15 cellular contexts compared by ENCODE assay signal in genomic region chr6:81613606-81614005, GRCh38.
DNase-seq lines count a peak whose midpoint lies in the region; ATAC-seq and TF ChIP-seq lines count a peak whose summit lies in the region.
"Had no signal": no experiment of that assay in that cellular context is flagged by ENCODE, and none has a peak within 500 bp of the region (broad histone marks: within the 10 kb centered on the region; RNA-seq: fewer than 3 reads in every experiment).

No MANE protein-coding gene starts in this region.

- no peaks in the 10 kb centered on the region for H3K4me1 Mint-ChIP-seq in stimulated activated effector memory CD8-positive, alpha-beta T cell treated with anti-CD3 and anti-CD28 coated beads, Interleukin-12 subunit alpha, Interleukin-12 subunit beta, amount 100 ng/mL, for 72 hours
- no peaks in the 10 kb centered on the region for H3K4me1 Mint-ChIP-seq in activated T-helper 1 cell treated with anti-CD3 and anti-CD28 coated beads, Interleukin-12 subunit alpha, Interleukin-12 subunit beta, Interleukin-2, Interleukin-4 antibody, amounts not matched to agents 30 ng/mL and 10 ng/mL and 1 ng/mL, durations not matched to agents 14 hours and 24 hours and 36 hours (ENCODE audit: low read depth)
- H3K4me1 Mint-ChIP-seq: activated naive CD4-positive, alpha-beta T cell treated with anti-CD3 and anti-CD28 coated beads, Interleukin-2, amount 10 ng/mL, durations not matched to agents 7 days and 5 days; memory B cell; stimulated activated naive CD8-positive, alpha-beta T cell treated with anti-CD3 and anti-CD28 coated beads, Interleukin-15, amount 100 ng/mL, for 72 hours had no signal

- H3K27ac ChIP-seq in right cardiac atrium (ENCODE audit: low read length): no peak overlapping the region
- peak overlapping the region; percentile 58 for H3K27ac ChIP-seq in SJSA1
- no peak overlapping the region for H3K27ac ChIP-seq in psoas muscle
- H3K27ac ChIP-seq: C4-2B, esophagus squamous epithelium had no signal

- H3K4me3 Mint-ChIP-seq in stimulated activated effector memory CD8-positive, alpha-beta T cell treated with anti-CD3 and anti-CD28 coated beads, Interleukin-12 subunit alpha, Interleukin-12 subunit beta, amount 100 ng/mL, for 72 hours: no peak overlapping the region
- no peak overlapping the region for H3K4me3 Mint-ChIP-seq in activated T-helper 1 cell treated with anti-CD3 and anti-CD28 coated beads, Interleukin-12 subunit alpha, Interleukin-12 subunit beta, Interleukin-2, Interleukin-4 antibody, amounts not matched to agents 30 ng/mL and 10 ng/mL and 1 ng/mL, durations not matched to agents 14 hours and 24 hours and 36 hours
- H3K4me3 Mint-ChIP-seq: activated naive CD4-positive, alpha-beta T cell treated with anti-CD3 and anti-CD28 coated beads, Interleukin-2, amount 10 ng/mL, durations not matched to agents 7 days and 5 days; memory B cell; stimulated activated naive CD8-positive, alpha-beta T cell treated with anti-CD3 and anti-CD28 coated beads, Interleukin-15, amount 100 ng/mL, for 72 hours had no signal

- no peaks in the 10 kb centered on the region for H3K27me3 Mint-ChIP-seq in activated T-helper 1 cell treated with anti-CD3 and anti-CD28 coated beads, Interleukin-12 subunit alpha, Interleukin-12 subunit beta, Interleukin-2, Interleukin-4 antibody, amounts not matched to agents 30 ng/mL and 10 ng/mL and 1 ng/mL, durations not matched to agents 14 hours and 24 hours and 36 hours (ENCODE audit: insufficient read depth)
- H3K27me3 Mint-ChIP-seq: activated naive CD4-positive, alpha-beta T cell treated with anti-CD3 and anti-CD28 coated beads, Interleukin-2, amount 10 ng/mL, durations not matched to agents 7 days and 5 days; stimulated activated naive CD8-positive, alpha-beta T cell treated with anti-CD3 and anti-CD28 coated beads, Interleukin-15, amount 100 ng/mL, for 72 hours had no signal

- ATAC-seq in left cardiac atrium: peak; percentile 59 to 72
- ATAC-seq in right cardiac atrium: no peak
- no peak for ATAC-seq in stimulated activated effector memory CD8-positive, alpha-beta T cell treated with anti-CD3 and anti-CD28 coated beads, Interleukin-12 subunit alpha, Interleukin-12 subunit beta, amount 100 ng/mL, for 72 hours
- no peak for ATAC-seq in psoas muscle
- ATAC-seq: activated CD4-positive, CD25-positive, alpha-beta regulatory T cell treated with anti-CD3 and anti-CD28 coated beads, Interleukin-2, amount 50 U/mL, for 24 hours; stimulated activated naive CD8-positive, alpha-beta T cell treated with anti-CD3 and anti-CD28 coated beads, Interleukin-15, amount 100 ng/mL, for 72 hours had no signal

- H3K4me1 ChIP-seq in right cardiac atrium (ENCODE audit: control insufficient read depth, insufficient read depth, low read length) (no peaks in the 10 kb centered on the region), SJSA1 (replicated peaks) (peaks cover 17% of the 10 kb centered on the region), psoas muscle (no peaks in the 10 kb centered on the region)
- H3K4me1 ChIP-seq: esophagus squamous epithelium had no signal

- WGBS in right cardiac atrium: 29% methylated on average over 1 of the region's 1 CpG
- WGBS in psoas muscle, 3 donors: 54 to 77% (median 56%) methylated on average over 1 of the region's 1 CpG

- no peaks in the 10 kb centered on the region for H3K36me3 Mint-ChIP-seq in stimulated activated effector memory CD8-positive, alpha-beta T cell treated with anti-CD3 and anti-CD28 coated beads, Interleukin-12 subunit alpha, Interleukin-12 subunit beta, amount 100 ng/mL, for 72 hours
- no peaks in the 10 kb centered on the region for H3K36me3 Mint-ChIP-seq in activated T-helper 1 cell treated with anti-CD3 and anti-CD28 coated beads, Interleukin-12 subunit alpha, Interleukin-12 subunit beta, Interleukin-2, Interleukin-4 antibody, amounts not matched to agents 30 ng/mL and 10 ng/mL and 1 ng/mL, durations not matched to agents 14 hours and 24 hours and 36 hours (ENCODE audit: low read depth)
- H3K36me3 Mint-ChIP-seq: activated naive CD4-positive, alpha-beta T cell treated with anti-CD3 and anti-CD28 coated beads, Interleukin-2, amount 10 ng/mL, durations not matched to agents 7 days and 5 days; memory B cell had no signal

- DNase-seq in left cardiac atrium (no peak), right cardiac atrium (no peak), SJSA1 (ENCODE audit: low read depth in 1 of 2, low spot score in 2 of 2) (peak in 1 of 2 experiments; percentile 38), fibroblast of gingiva (ENCODE audit: low read depth) (peak; percentile 25), stromal cell of bone marrow (ENCODE audit: low read depth) (peak; percentile 53), psoas muscle (no peak)
- no peak for DNase-seq in stimulated activated effector memory CD8-positive, alpha-beta T cell treated with anti-CD3 and anti-CD28 coated beads, Interleukin-12 subunit alpha, Interleukin-12 subunit beta, amount 100 ng/mL, for 72 hours (ENCODE audit: low spot score in 2 of 2)
- no peak for DNase-seq in activated T-helper 1 cell treated with anti-CD3 and anti-CD28 coated beads, Interleukin-12 subunit alpha, Interleukin-12 subunit beta, Interleukin-2, Interleukin-4 antibody, amounts not matched to agents 30 ng/mL and 10 ng/mL and 1 ng/mL, durations not matched to agents 14 hours and 24 hours and 36 hours (ENCODE audit: low spot score)
- DNase-seq: activated naive CD4-positive, alpha-beta T cell treated with anti-CD3 and anti-CD28 coated beads, Interleukin-2, amount 10 ng/mL, durations not matched to agents 7 days and 5 days; esophagus squamous epithelium; stimulated activated CD4-positive, alpha-beta T cell treated with anti-CD3 and anti-CD28 coated beads, Interleukin-15, amount 100 ng/mL, for 24 hours; stimulated activated naive CD8-positive, alpha-beta T cell treated with anti-CD3 and anti-CD28 coated beads, Interleukin-15, amount 100 ng/mL, for 72 hours had no signal

- H3K36me3 ChIP-seq in SJSA1 (no peaks in the 10 kb centered on the region), psoas muscle (ENCODE audit: insufficient read depth in 1 of 2, low read depth in 1 of 2) (no peaks in the 10 kb centered on the region)
- H3K36me3 ChIP-seq: esophagus squamous epithelium had no signal

- H3K4me3 ChIP-seq in right cardiac atrium (ENCODE audit: low read length) (no peak overlapping the region), SJSA1 (no peak overlapping the region), psoas muscle (no peak overlapping the region)
- H3K4me3 ChIP-seq: esophagus squamous epithelium had no signal

- TF ChIP-seq CTCF in psoas muscle (IDR thresholded peaks at IDR 0.05): no peak

- H3K27ac Mint-ChIP-seq in stimulated activated effector memory CD8-positive, alpha-beta T cell treated with anti-CD3 and anti-CD28 coated beads, Interleukin-12 subunit alpha, Interleukin-12 subunit beta, amount 100 ng/mL, for 72 hours: no peak overlapping the region
- no peak overlapping the region for H3K27ac Mint-ChIP-seq in activated T-helper 1 cell treated with anti-CD3 and anti-CD28 coated beads, Interleukin-12 subunit alpha, Interleukin-12 subunit beta, Interleukin-2, Interleukin-4 antibody, amounts not matched to agents 30 ng/mL and 10 ng/mL and 1 ng/mL, durations not matched to agents 14 hours and 24 hours and 36 hours
- H3K27ac Mint-ChIP-seq: activated naive CD4-positive, alpha-beta T cell treated with anti-CD3 and anti-CD28 coated beads, Interleukin-2, amount 10 ng/mL, durations not matched to agents 7 days and 5 days; memory B cell had no signal

- H3K27me3 ChIP-seq in right cardiac atrium (ENCODE audit: control insufficient read depth, insufficient read depth): no peaks in the 10 kb centered on the region
- no peaks in the 10 kb centered on the region for H3K27me3 ChIP-seq in SJSA1 (replicated peaks)
- H3K27me3 ChIP-seq in psoas muscle (ENCODE audit: insufficient read depth in 3 of 3, low read length in 2 of 3): no peaks in the 10 kb centered on the region
- H3K27me3 ChIP-seq: esophagus squamous epithelium had no signal

- intact Hi-C loops in left cardiac atrium (cut with DNase I): no loop called here
- intact Hi-C loops in right cardiac atrium (cut with DNase I): no loop called here
- intact Hi-C loops in psoas muscle (cut with DNase I): no loop called here
- intact Hi-C loops in activated T-helper 1 cell treated with anti-CD3 and anti-CD28 coated beads, Interleukin-12 subunit alpha, Interleukin-12 subunit beta, Interleukin-2, Interleukin-4 antibody, amounts not matched to agents 30 ng/mL and 10 ng/mL and 1 ng/mL, durations not matched to agents 14 hours and 24 hours and 36 hours (cut with micrococcal nuclease): no loop called here

- H3K9me3 Mint-ChIP-seq in stimulated activated effector memory CD8-positive, alpha-beta T cell treated with anti-CD3 and anti-CD28 coated beads, Interleukin-12 subunit alpha, Interleukin-12 subunit beta, amount 100 ng/mL, for 72 hours: peaks cover 6% of the 10 kb centered on the region
- no peaks in the 10 kb centered on the region for H3K9me3 Mint-ChIP-seq in activated T-helper 1 cell treated with anti-CD3 and anti-CD28 coated beads, Interleukin-12 subunit alpha, Interleukin-12 subunit beta, Interleukin-2, Interleukin-4 antibody, amounts not matched to agents 30 ng/mL and 10 ng/mL and 1 ng/mL, durations not matched to agents 14 hours and 24 hours and 36 hours
- H3K9me3 Mint-ChIP-seq: activated naive CD4-positive, alpha-beta T cell treated with anti-CD3 and anti-CD28 coated beads, Interleukin-2, amount 10 ng/mL, durations not matched to agents 7 days and 5 days; memory B cell; stimulated activated naive CD8-positive, alpha-beta T cell treated with anti-CD3 and anti-CD28 coated beads, Interleukin-15, amount 100 ng/mL, for 72 hours had no signal

- H3K9me3 ChIP-seq in right cardiac atrium (ENCODE audit: control insufficient read depth, low read length) (no peaks in the 10 kb centered on the region), SJSA1 (replicated peaks) (no peaks in the 10 kb centered on the region), psoas muscle (no peaks in the 10 kb centered on the region)
- H3K9me3 ChIP-seq: esophagus squamous epithelium had no signal

Comparison
In these comparisons a context has a peak if more than half of its experiments do, and no peak if none do; other contexts are left out.
1. ATAC-seq: peak in left cardiac atrium (2 of 2); none in right cardiac atrium (0 of 2), stimulated activated effector memory CD8-positive, alpha-beta T cell treated with anti-CD3 and anti-CD28 coated beads, Interleukin-12 subunit alpha, Interleukin-12 subunit beta, amount 100 ng/mL, for 72 hours (single experiment) and psoas muscle (0 of 4).
2. DNase-seq: peak in fibroblast of gingiva (single experiment) and stromal cell of bone marrow (single experiment); none in left cardiac atrium (single experiment), right cardiac atrium (0 of 3), stimulated activated effector memory CD8-positive, alpha-beta T cell treated with anti-CD3 and anti-CD28 coated beads, Interleukin-12 subunit alpha, Interleukin-12 subunit beta, amount 100 ng/mL, for 72 hours (0 of 2), psoas muscle (0 of 2) and activated T-helper 1 cell treated with anti-CD3 and anti-CD28 coated beads, Interleukin-12 subunit alpha, Interleukin-12 subunit beta, Interleukin-2, Interleukin-4 antibody, amounts not matched to agents 30 ng/mL and 10 ng/mL and 1 ng/mL, durations not matched to agents 14 hours and 24 hours and 36 hours (single experiment).